In the genomic region with DNA sequence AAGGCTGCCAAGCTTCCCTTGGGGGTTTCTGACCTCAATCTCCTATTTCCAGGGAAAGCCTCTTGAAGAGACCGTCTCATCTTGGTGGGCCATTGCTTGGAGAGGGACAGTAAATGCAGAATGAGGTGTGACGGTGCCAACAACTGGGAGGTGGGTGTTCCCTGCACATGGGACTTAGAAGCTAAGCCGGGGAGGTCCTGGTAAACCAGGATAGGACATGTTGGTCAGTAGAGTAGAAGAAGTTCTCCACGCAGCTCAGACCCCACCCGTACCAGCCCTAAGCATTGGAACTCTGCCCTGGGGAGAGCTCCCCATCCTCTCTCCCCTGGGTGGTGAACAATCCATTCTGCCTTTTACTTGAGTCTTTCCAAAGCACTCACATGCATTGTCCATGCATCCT, we compare ENCODE assay signal across 16 cellular contexts.
A peak's percentile ranks its signal among the peaks of the same experiment; 100 is the strongest.
DNase-seq lines count a peak whose midpoint lies in the region; ATAC-seq and TF ChIP-seq lines count a peak whose summit lies in the region.
"Had no signal": no experiment of that assay in that cellular context is flagged by ENCODE, and none has a peak within 500 bp of the region (broad histone marks: within the 10 kb centered on the region; RNA-seq: fewer than 3 reads in every experiment).

No MANE protein-coding gene starts in this region.

- H3K27ac Mint-ChIP-seq in WTC11 (0 out of 2 replicates have a peak overlapping the region, but pooled peaks have one; percentile 35), glutamatergic neuron (ENCODE audit: unreplicated experiment) (peak overlapping the region; percentile 91), nephron (peak overlapping the region in 2 of 3 experiments; percentile 26 to 96)
- H3K27ac Mint-ChIP-seq in CD4-positive, alpha-beta memory T cell = no peak overlapping the region
- H3K27ac Mint-ChIP-seq: CD8-positive, alpha-beta memory T cell; IgD-negative memory B cell had no signal

- no peak for DNase-seq in WTC11 (ENCODE audit: low spot score)
- DNase-seq in glutamatergic neuron = no peak
- peak; percentile 3 for DNase-seq in upper lobe of right lung
- no peak for DNase-seq in CD4-positive, alpha-beta memory T cell
- no peak for DNase-seq in mucosa of gallbladder (ENCODE audit: low spot score)
- DNase-seq: CD8-positive, alpha-beta memory T cell; GDM1; GOT3; NCI-H1417; NCI-H1694 treated with DMSO at 0.1 percent for 48 hours; NCI-H2081 treated with DMSO at 0.1 percent for 48 hours; NCI-H446 had no signal

- no peak for TF ChIP-seq CTCF in WTC11 (IDR thresholded peaks at IDR 0.05)
- no peak for TF ChIP-seq CTCF in glutamatergic neuron (IDR thresholded peaks at IDR 0.05; ENCODE audit: partially characterized antibody, unreplicated experiment)
- TF ChIP-seq CTCF in nephron (IDR thresholded peaks at IDR 0.05; ENCODE audit: unreplicated experiment in 3 of 3) = no peak
- no peak for TF ChIP-seq CTCF in upper lobe of right lung (IDR thresholded peaks at IDR 0.05)

- H3K36me3 Mint-ChIP-seq in WTC11 (peaks cover 21% of the 10 kb centered on the region), glutamatergic neuron (ENCODE audit: unreplicated experiment) (peaks cover 4% of the 10 kb centered on the region), nephron (ENCODE audit: low read depth) (no peaks in the 10 kb centered on the region)
- H3K36me3 Mint-ChIP-seq in CD4-positive, alpha-beta memory T cell = no peaks in the 10 kb centered on the region
- H3K36me3 Mint-ChIP-seq: CD8-positive, alpha-beta memory T cell; IgD-negative memory B cell had no signal

- no peak for ATAC-seq in WTC11
- ATAC-seq in upper lobe of right lung = no peak
- ATAC-seq in GM21737 (IDR thresholded peaks at IDR 0.05; ENCODE audit: unreplicated experiment) = no peak
- ATAC-seq: Right ventricle myocardium inferior had no signal

- H3K9me3 Mint-ChIP-seq in WTC11 (peaks cover 23% of the 10 kb centered on the region), glutamatergic neuron (ENCODE audit: unreplicated experiment) (peaks cover 20% of the 10 kb centered on the region), nephron (peaks cover 16% of the 10 kb centered on the region)
- peaks cover 0 to 6% (median under 1%) of the 10 kb centered on the region in 8 donors for H3K9me3 Mint-ChIP-seq in CD4-positive, alpha-beta memory T cell

- CTCF ChIA-PET in WTC11 (lab: Charles Lee) = no interaction called here
- CTCF ChIA-PET in CD4-positive, alpha-beta memory T cell (lab: Charles Lee; ENCODE audit: partially characterized antibody) = no interaction called here

- no peak overlapping the region for H3K27ac ChIP-seq in upper lobe of right lung
- H3K27ac ChIP-seq in CD4-positive, alpha-beta memory T cell (ENCODE audit: low read depth, low read length) = no peak overlapping the region

- no peak overlapping the region for H3K4me3 ChIP-seq in upper lobe of right lung
- H3K4me3 ChIP-seq in CD4-positive, alpha-beta memory T cell (ENCODE audit: low read length in 2 of 2) = no peak overlapping the region

- POLR2A ChIA-PET in WTC11 (lab: Charles Lee) = no interaction called here
- POLR2A ChIA-PET in CD4-positive, alpha-beta memory T cell (lab: Charles Lee; ENCODE audit: partially characterized antibody) = no interaction called here

- H3K27me3 Mint-ChIP-seq in WTC11 (ENCODE audit: low read depth) (peaks cover 15% of the 10 kb centered on the region), glutamatergic neuron (ENCODE audit: unreplicated experiment) (peaks cover 14% of the 10 kb centered on the region), nephron (ENCODE audit: low read depth) (peaks cover 47% of the 10 kb centered on the region)
- H3K27me3 Mint-ChIP-seq in CD4-positive, alpha-beta memory T cell = peaks cover 6 to 7% of the 10 kb centered on the region in 2 donors

- H3K4me1 Mint-ChIP-seq in WTC11 = peaks cover 52% of the 10 kb centered on the region
- peaks cover 35% of the 10 kb centered on the region for H3K4me1 Mint-ChIP-seq in glutamatergic neuron (ENCODE audit: low read depth, unreplicated experiment)
- H3K4me1 Mint-ChIP-seq in nephron = peaks cover 44% of the 10 kb centered on the region
- peaks cover 0 to 4% (median 0%) of the 10 kb centered on the region in 4 donors for H3K4me1 Mint-ChIP-seq in CD4-positive, alpha-beta memory T cell
- H3K4me1 Mint-ChIP-seq: CD8-positive, alpha-beta memory T cell had no signal

- peaks cover 22% of the 10 kb centered on the region for H3K27me3 ChIP-seq in upper lobe of right lung
- H3K27me3 ChIP-seq in CD4-positive, alpha-beta memory T cell (ENCODE audit: insufficient read depth, low read length) = no peaks in the 10 kb centered on the region

- H3K4me3 Mint-ChIP-seq in WTC11 (no peak overlapping the region), glutamatergic neuron (ENCODE audit: unreplicated experiment) (peak overlapping the region; percentile 41), nephron (peak overlapping the region in 1 of 3 experiments; percentile 36)
- no peak overlapping the region for H3K4me3 Mint-ChIP-seq in CD4-positive, alpha-beta memory T cell
- H3K4me3 Mint-ChIP-seq: CD8-positive, alpha-beta memory T cell; IgD-negative memory B cell had no signal

- no peaks in the 10 kb centered on the region for H3K9me3 ChIP-seq in upper lobe of right lung
- no peaks in the 10 kb centered on the region for H3K9me3 ChIP-seq in CD4-positive, alpha-beta memory T cell (ENCODE audit: control insufficient read depth in 1 of 2, low read length in 2 of 2)

- no peaks in the 10 kb centered on the region for H3K4me1 ChIP-seq in upper lobe of right lung
- no peaks in the 10 kb centered on the region for H3K4me1 ChIP-seq in CD4-positive, alpha-beta memory T cell (ENCODE audit: insufficient read depth, low read length)

- H3K36me3 ChIP-seq in upper lobe of right lung = no peaks in the 10 kb centered on the region
- H3K36me3 ChIP-seq in CD4-positive, alpha-beta memory T cell (ENCODE audit: insufficient read depth, low read length) = no peaks in the 10 kb centered on the region

- intact Hi-C loops in upper lobe of right lung (cut with DNase I) = no loop called here
- intact Hi-C loops in CD4-positive, alpha-beta memory T cell (cut with micrococcal nuclease) = no loop called here

TF ChIP-seq in WTC11, 78 proteins besides CTCF, POLR2A, EP300 and RAD21:
- TF ChIP-seq, protein P1, sequence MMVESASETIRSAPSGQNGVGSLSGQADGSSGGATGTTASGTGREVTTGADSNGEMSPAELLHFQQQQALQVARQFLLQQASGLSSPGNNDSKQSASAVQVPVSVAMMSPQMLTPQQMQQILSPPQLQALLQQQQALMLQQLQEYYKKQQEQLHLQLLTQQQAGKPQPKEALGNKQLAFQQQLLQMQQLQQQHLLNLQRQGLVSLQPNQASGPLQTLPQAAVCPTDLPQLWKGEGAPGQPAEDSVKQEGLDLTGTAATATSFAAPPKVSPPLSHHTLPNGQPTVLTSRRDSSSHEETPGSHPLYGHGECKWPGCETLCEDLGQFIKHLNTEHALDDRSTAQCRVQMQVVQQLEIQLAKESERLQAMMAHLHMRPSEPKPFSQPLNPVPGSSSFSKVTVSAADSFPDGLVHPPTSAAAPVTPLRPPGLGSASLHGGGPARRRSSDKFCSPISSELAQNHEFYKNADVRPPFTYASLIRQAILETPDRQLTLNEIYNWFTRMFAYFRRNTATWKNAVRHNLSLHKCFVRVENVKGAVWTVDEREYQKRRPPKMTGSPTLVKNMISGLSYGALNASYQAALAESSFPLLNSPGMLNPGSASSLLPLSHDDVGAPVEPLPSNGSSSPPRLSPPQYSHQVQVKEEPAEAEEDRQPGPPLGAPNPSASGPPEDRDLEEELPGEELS (CRISPR knock-in tag; IDR thresholded peaks at IDR 0.05) = no peak

Comparison
In these comparisons a context has a peak if more than half of its experiments do, and no peak if none do; other contexts are left out.
1. H3K27ac Mint-ChIP-seq: peak in WTC11 (single experiment), glutamatergic neuron (single experiment) and nephron (2 of 3); none in CD4-positive, alpha-beta memory T cell (0 of 7).